In the genomic region with DNA sequence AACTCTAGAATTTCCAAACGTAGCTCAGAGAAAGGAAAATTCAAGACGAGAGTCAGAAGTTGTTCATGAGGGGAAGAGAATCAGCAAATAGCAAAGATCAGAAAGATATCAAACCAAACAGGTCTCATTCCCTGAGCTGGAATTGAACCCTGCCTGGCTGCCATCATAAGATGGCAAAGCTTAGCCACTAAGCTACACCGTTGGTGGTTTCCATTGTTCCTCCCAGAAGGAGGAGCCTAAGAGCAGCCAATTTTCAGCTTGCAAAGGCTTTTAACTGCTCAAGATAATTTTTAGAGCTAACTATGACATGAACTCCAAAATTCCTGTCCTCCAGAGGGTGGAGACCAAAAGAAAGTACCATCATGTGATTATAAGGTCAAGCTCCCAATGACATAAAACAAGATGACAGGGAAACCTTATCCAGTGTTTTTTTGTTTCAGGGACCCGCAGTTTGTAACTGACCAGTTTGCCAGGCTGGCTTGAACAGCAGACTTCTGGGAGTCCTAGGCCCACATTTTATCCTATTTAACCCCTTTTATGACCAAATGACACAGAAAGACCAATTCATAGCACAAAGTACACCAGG, we compare ENCODE assay signal across 18 cellular contexts.
"Had no signal": no experiment of that assay in that cellular context is flagged by ENCODE, and none has a peak within 500 bp of the region (broad histone marks: within the 10 kb centered on the region; RNA-seq: fewer than 3 reads in every experiment).

No MANE protein-coding gene starts in this region.

- H3K79me2 ChIP-seq: hepatocyte had no signal

- DNase-seq: dermis blood vessel endothelial cell; esophagus squamous epithelium; foreskin melanocyte; head of caudate nucleus; kidney; left cardiac atrium; left ventricle myocardium superior; mesenchymal stem cell; midbrain; posterior cingulate gyrus; small intestine; stimulated activated CD4-positive, alpha-beta T cell treated with anti-CD3 and anti-CD28 coated beads, Interleukin-12 subunit alpha, Interleukin-12 subunit beta, amount 100 ng/mL, for 4 hours; stimulated activated naive CD4-positive, alpha-beta T cell treated with Interleukin-2 at 50 U/mL for 16 hours; trophoblast cell had no signal

- H3K36me3 Mint-ChIP-seq: natural killer cell treated with Interleukin-12 subunit alpha and Interleukin-12 subunit beta and Interleukin-15 and Interleukin-18, amount 100 ng/mL, for 72 hours had no signal

- H3K4me2 ChIP-seq: hepatocyte had no signal

- H3K27ac ChIP-seq: esophagus squamous epithelium, hepatocyte, right atrium auricular region had no signal

- H2AFZ ChIP-seq: hepatocyte had no signal

- H3K4me1 ChIP-seq: esophagus squamous epithelium, right atrium auricular region had no signal

- ATAC-seq: left cardiac atrium; left ventricle myocardium superior; natural killer cell treated with Interleukin-12 subunit alpha and Interleukin-12 subunit beta and Interleukin-15 and Interleukin-18, amount 100 ng/mL, for 72 hours had no signal

- H3K4me3 ChIP-seq: esophagus squamous epithelium, hepatocyte, lung, right atrium auricular region had no signal

- H3K36me3 ChIP-seq: esophagus squamous epithelium, right atrium auricular region had no signal

- H3K27me3 ChIP-seq: hepatocyte, right atrium auricular region had no signal

- H3K9me3 Mint-ChIP-seq: natural killer cell treated with Interleukin-12 subunit alpha and Interleukin-12 subunit beta and Interleukin-15 and Interleukin-18, amount 100 ng/mL, for 72 hours had no signal

- H3K4me3 Mint-ChIP-seq: natural killer cell treated with Interleukin-12 subunit alpha and Interleukin-12 subunit beta and Interleukin-15 and Interleukin-18, amount 100 ng/mL, for 72 hours had no signal

- H3K9me3 ChIP-seq: esophagus squamous epithelium, right atrium auricular region had no signal

- H3K27ac Mint-ChIP-seq: natural killer cell treated with Interleukin-12 subunit alpha and Interleukin-12 subunit beta and Interleukin-15 and Interleukin-18, amount 100 ng/mL, for 72 hours had no signal
